Comparison of ENCODE assay signal across 15 cellular contexts in genomic region chr4:150664935-150665334, GRCh38.
DNase-seq lines count a peak whose midpoint lies in the region; TF ChIP-seq lines count a peak whose summit lies in the region.
"Had no signal": no experiment of that assay in that cellular context is flagged by ENCODE, and none has a peak within 500 bp of the region (broad histone marks: within the 10 kb centered on the region; RNA-seq: fewer than 3 reads in every experiment).

No MANE protein-coding gene starts in this region.

- H3K4me3 Mint-ChIP-seq in neural progenitor cell (no peak overlapping the region), nephron progenitor cell (no peak overlapping the region)
- H3K4me3 Mint-ChIP-seq: memory B cell had no signal

- WGBS in mammary epithelial cell (ENCODE audit: low coverage, missing lambda C conversion rate): 52% methylated on average over 2 of the region's 2 CpGs

- H3K9me3 Mint-ChIP-seq in neural progenitor cell: no peaks in the 10 kb centered on the region
- no peaks in the 10 kb centered on the region for H3K9me3 Mint-ChIP-seq in nephron progenitor cell
- H3K9me3 Mint-ChIP-seq: memory B cell had no signal

- H3K27me3 ChIP-seq in ACC112 (ENCODE audit: insufficient read depth, low read length) (no peaks in the 10 kb centered on the region), mammary epithelial cell (ENCODE audit: insufficient read depth, low read length) (no peaks in the 10 kb centered on the region), neural progenitor cell (no peaks in the 10 kb centered on the region)
- H3K27me3 ChIP-seq: neutrophil, tibial nerve had no signal

- intact Hi-C loops in mammary epithelial cell (cut with micrococcal nuclease): no loop called here

- H3K36me3 Mint-ChIP-seq in neural progenitor cell: no peaks in the 10 kb centered on the region
- no peaks in the 10 kb centered on the region for H3K36me3 Mint-ChIP-seq in nephron progenitor cell (ENCODE audit: low read depth)

- peaks cover 3% of the 10 kb centered on the region for H3F3A ChIP-seq in neural progenitor cell (ENCODE audit: low read depth)

- H3K4me3 ChIP-seq in ACC112 (ENCODE audit: low read depth, low read length) (no peak overlapping the region), mammary epithelial cell (replicated peaks in 1 of 3; ENCODE audit: insufficient read depth in 1 of 3, low read depth in 2 of 3, low read length in 3 of 3) (no peak overlapping the region), neural progenitor cell (no peak overlapping the region)
- H3K4me3 ChIP-seq: tibial nerve had no signal

- no peak overlapping the region for H3K27ac Mint-ChIP-seq in neural progenitor cell
- no peak overlapping the region for H3K27ac Mint-ChIP-seq in nephron progenitor cell

- H4K20me1 ChIP-seq in mammary epithelial cell (ENCODE audit: insufficient read depth, low read length) (no peaks in the 10 kb centered on the region), neural progenitor cell (ENCODE audit: low read depth) (no peaks in the 10 kb centered on the region)

- H3K79me2 ChIP-seq in ACC112 (ENCODE audit: control insufficient read depth, insufficient read depth, low read length, unreplicated experiment) (no peaks in the 10 kb centered on the region), mammary epithelial cell (ENCODE audit: insufficient read depth, low read length) (no peaks in the 10 kb centered on the region), neural progenitor cell (ENCODE audit: low read depth) (no peaks in the 10 kb centered on the region)

- DNase-seq in LHCN-M2 (ENCODE audit: low read depth): peak; percentile 58
- peak; percentile 83 for DNase-seq in mammary epithelial cell
- peak; percentile 36 for DNase-seq in iris pigment epithelial cell (ENCODE audit: low read depth)
- DNase-seq in neural progenitor cell (ENCODE audit: low spot score): no peak
- DNase-seq in nephron progenitor cell: no peak
- no peak for DNase-seq in KG1 (lab: John Stamatoyannopoulos, UW)
- no peak for DNase-seq in NCI-H1105 (lab: John Stamatoyannopoulos, UW)
- DNase-seq: activated gamma-delta T cell treated with Interleukin-2 at 50 U/mL for 16 hours, Caco-2, NCI-H446 treated with DMSO at 0.1 percent for 48 hours had no signal

- H3K36me3 ChIP-seq in ACC112 (ENCODE audit: insufficient read depth, low read length): no peaks in the 10 kb centered on the region
- no peaks in the 10 kb centered on the region for H3K36me3 ChIP-seq in mammary epithelial cell (ENCODE audit: insufficient read depth, low read length)
- no peaks in the 10 kb centered on the region for H3K36me3 ChIP-seq in neural progenitor cell
- H3K36me3 ChIP-seq: neutrophil had no signal

- no peak overlapping the region for H2AFZ ChIP-seq in ACC112 (ENCODE audit: low read length, unreplicated experiment)
- H2AFZ ChIP-seq in mammary epithelial cell (ENCODE audit: low read depth, low read length): peak overlapping the region; percentile 28
- no peak overlapping the region for H2AFZ ChIP-seq in neural progenitor cell (replicated peaks)

- H3K9me3 ChIP-seq in mammary epithelial cell (replicated peaks; ENCODE audit: insufficient read depth, low read length): no peaks in the 10 kb centered on the region
- H3K9me3 ChIP-seq in neural progenitor cell (ENCODE audit: low read depth): no peaks in the 10 kb centered on the region
- H3K9me3 ChIP-seq: Caco-2, neutrophil, tibial nerve had no signal

- in situ Hi-C loops in mammary epithelial cell (cut with MboI; ENCODE audit: low sequenced_read_pairs in 2 of 2): no loop called here

- CTCF ChIA-PET in mammary epithelial cell (lab: Charles Lee; ENCODE audit: low non-redundant PET): no interaction called here

- dilution Hi-C loops in mammary epithelial cell (cut with HindIII; ENCODE audit: low sequenced_read_pairs): no loop called here

- peaks cover 20% of the 10 kb centered on the region for H3K4me1 ChIP-seq in ACC112 (ENCODE audit: control insufficient read depth, insufficient read depth, low read length, unreplicated experiment)
- peaks cover 20% of the 10 kb centered on the region for H3K4me1 ChIP-seq in mammary epithelial cell (ENCODE audit: insufficient read depth, low read length)
- peaks cover 8% of the 10 kb centered on the region for H3K4me1 ChIP-seq in neural progenitor cell
- H3K4me1 ChIP-seq: tibial nerve had no signal

- BruUV-seq in mammary epithelial cell (replicated peaks; lab: Mats Ljungman, UMichigan): no TSS peak

- peak overlapping the region; percentile 35 for H3K27ac ChIP-seq in ACC112 (ENCODE audit: low read depth, low read length)
- peak overlapping the region; percentile 89 for H3K27ac ChIP-seq in mammary epithelial cell (ENCODE audit: insufficient read depth, low read depth, low read length)
- H3K27ac ChIP-seq in neural progenitor cell: no peak overlapping the region
- H3K27ac ChIP-seq: neutrophil, tibial nerve, VCaP had no signal

- TF ChIP-seq CTCF in mammary epithelial cell (conservative IDR thresholded peaks at IDR 0.05 in 1 of 2, IDR thresholded peaks at IDR 0.05 in 1 of 2; ENCODE audit: extremely low read depth in 1 of 2, insufficient read depth in 1 of 2, low read depth in 1 of 2, low read length in 2 of 2): no peak
- TF ChIP-seq CTCF in neural progenitor cell (IDR thresholded peaks at IDR 0.05): no peak
- TF ChIP-seq CTCF in nephron progenitor cell (IDR thresholded peaks at IDR 0.05): no peak

- H3K4me2 ChIP-seq in mammary epithelial cell (ENCODE audit: insufficient read depth, low read depth, low read length) (peak overlapping the region; percentile 7), neural progenitor cell (no peak overlapping the region)

- H3K27me3 Mint-ChIP-seq in neural progenitor cell (ENCODE audit: insufficient read depth, low read depth) (no peaks in the 10 kb centered on the region), nephron progenitor cell (ENCODE audit: low read depth, poor library complexity) (peaks cover 3% of the 10 kb centered on the region)
- H3K27me3 Mint-ChIP-seq: memory B cell had no signal

- H3K4me1 Mint-ChIP-seq in neural progenitor cell: peaks cover 3% of the 10 kb centered on the region
- no peaks in the 10 kb centered on the region for H3K4me1 Mint-ChIP-seq in nephron progenitor cell

- H3K9ac ChIP-seq in mammary epithelial cell (ENCODE audit: insufficient read depth, low read length) (no peak overlapping the region), neural progenitor cell (no peak overlapping the region)

Comparison
In these comparisons a context has a peak if more than half of its experiments do, and no peak if none do; other contexts are left out.
1. DNase-seq: peak in LHCN-M2 (single experiment), mammary epithelial cell (single experiment) and iris pigment epithelial cell (single experiment); none in neural progenitor cell (single experiment), nephron progenitor cell (single experiment), KG1 (single experiment) and NCI-H1105 (single experiment).